8 cellular contexts compared by ENCODE assay signal in genomic region chr16:53052519-53053501, GRCh38. TPM values are rescaled to one million over a fixed set of nuclear protein-coding genes. Genes with fewer than 3 reads are reported as not detected.
DNase-seq lines count a peak whose midpoint lies in the region; ATAC-seq and TF ChIP-seq lines count a peak whose summit lies in the region.

Gene CHD9NB (minus strand): TSS chr16:53052897. CDS start chr16:53044158, 8,739 bp downstream.

- intact Hi-C loops in ascending aorta (cut with DNase I) = loop anchor here (10.0 kb wide), 1 partner anchor 452 kb away; the partner anchor contains the start of gene AKTIP
- intact Hi-C loops in left lung (cut with DNase I) = loop anchor here in 1 of 2 donors (10.0 kb wide), 2 partner anchors 112 to 152 kb away; no protein-coding TSS in a partner anchor

- no peak for TF ChIP-seq CTCF in ascending aorta (IDR thresholded peaks at IDR 0.05)
- TF ChIP-seq CTCF in left lung (IDR thresholded peaks at IDR 0.05) = no peak

- no peaks in the 10 kb centered on the region for H3K36me3 ChIP-seq in ascending aorta
- H3K36me3 ChIP-seq in left lung = no peaks in the 10 kb centered on the region

- H3K27me3 Mint-ChIP-seq in activated CD4-positive, alpha-beta T cell treated with anti-CD3 and anti-CD28 coated beads, Interleukin-2, amount 10 ng/mL, durations not matched to agents 7 days and 5 days = no peaks in the 10 kb centered on the region

- no peaks in the 10 kb centered on the region for H3K9me3 ChIP-seq in ascending aorta
- no peaks in the 10 kb centered on the region for H3K9me3 ChIP-seq in left lung

- H3K27ac ChIP-seq in ascending aorta = peak within 1 kb of the TSS; percentile 20 to 43
- H3K27ac ChIP-seq in left lung = peak within 1 kb of the TSS; percentile 9 to 10

- peak; percentile 47 for ATAC-seq in left lung
- no peak for ATAC-seq in HG03571 (IDR thresholded peaks at IDR 0.05; ENCODE audit: unreplicated experiment)

- H3K4me3 Mint-ChIP-seq in activated CD4-positive, alpha-beta T cell treated with anti-CD3 and anti-CD28 coated beads, Interleukin-2, amount 10 ng/mL, durations not matched to agents 7 days and 5 days = peak within 1 kb of the TSS; percentile 12

- no peaks in the 10 kb centered on the region for H3K9me3 Mint-ChIP-seq in activated CD4-positive, alpha-beta T cell treated with anti-CD3 and anti-CD28 coated beads, Interleukin-2, amount 10 ng/mL, durations not matched to agents 7 days and 5 days

- no peaks in the 10 kb centered on the region for H3K36me3 Mint-ChIP-seq in activated CD4-positive, alpha-beta T cell treated with anti-CD3 and anti-CD28 coated beads, Interleukin-2, amount 10 ng/mL, durations not matched to agents 7 days and 5 days (ENCODE audit: low read depth)

- no peaks in the 10 kb centered on the region for H3K27me3 ChIP-seq in ascending aorta
- H3K27me3 ChIP-seq in left lung = no peaks in the 10 kb centered on the region

- POLR2A ChIA-PET in activated CD4-positive, alpha-beta T cell treated with anti-CD3 and anti-CD28 coated beads, Interleukin-2, amount 10 ng/mL, durations not matched to agents 7 days and 5 days (lab: Charles Lee) = no interaction called here

- H3K27ac Mint-ChIP-seq in activated CD4-positive, alpha-beta T cell treated with anti-CD3 and anti-CD28 coated beads, Interleukin-2, amount 10 ng/mL, durations not matched to agents 7 days and 5 days = peak within 1 kb of the TSS; percentile 13

- CTCF ChIA-PET in activated CD4-positive, alpha-beta T cell treated with anti-CD3 and anti-CD28 coated beads, Interleukin-2, amount 10 ng/mL, durations not matched to agents 7 days and 5 days (lab: Charles Lee) = interaction anchor here (0.6 to 0.7 kb wide), 2 partner anchors 101 to 491 kb away, joined by 4 to 5 read pairs; no protein-coding TSS in a partner anchor

- H3K4me1 ChIP-seq in ascending aorta (peaks cover 0 to 14% of the 10 kb centered on the region in 2 donors), left lung (peaks cover 11 to 46% of the 10 kb centered on the region in 2 donors)

- H3K4me3 ChIP-seq in ascending aorta (peak within 1 kb of the TSS in 1 of 2 donors; percentile 28), left lung (peak within 1 kb of the TSS in 1 of 2 donors; percentile 2)

- DNase-seq in activated CD4-positive, alpha-beta T cell treated with anti-CD3 and anti-CD28 coated beads, Interleukin-2, amount 10 ng/mL, durations not matched to agents 7 days and 5 days = no peak
- no peak for DNase-seq in activated CD4-positive, alpha-beta T cell treated with anti-CD3 and anti-CD28 coated beads, Interleukin-2, amount 50 U/mL, for 4 hours
- peak; percentile 89 for DNase-seq in LoVo (ENCODE audit: low spot score)
- peak in 1 of 2 donors; percentile 74 for DNase-seq in ascending aorta (ENCODE audit: low spot score in 2 of 2)
- DNase-seq in left lung = peak in 1 of 2 donors; percentile 66
- no peak for DNase-seq in central memory CD4-positive, alpha-beta T cell
- DNase-seq in activated gamma-delta T cell treated with Interleukin-2 at 50 U/mL for 16 hours = no peak

- peaks cover 36% of the 10 kb centered on the region for H3K4me1 Mint-ChIP-seq in activated CD4-positive, alpha-beta T cell treated with anti-CD3 and anti-CD28 coated beads, Interleukin-2, amount 10 ng/mL, durations not matched to agents 7 days and 5 days

RNA-seq across cellular contexts. Expression of gene CHD9NB, which starts in this region (rescaled TPM):
- under 1 TPM; 0.15 to 0.27 TPM for total RNA-seq in activated CD4-positive, alpha-beta T cell treated with anti-CD3 and anti-CD28 coated beads, Interleukin-2, amount 10 ng/mL, durations not matched to agents 7 days and 5 days
- total RNA-seq in ascending aorta = 0.43 TPM
- total RNA-seq in left lung = 10 to 100 TPM in 1 of 2 donors, 1 to 10 TPM in 1; 2.2 to 10.7 TPM
